In genomic region chr9:101035098-101035497, GRCh38 we compare ENCODE assay signal across 30 cellular contexts. TPM values are rescaled to one million over a fixed set of nuclear protein-coding genes. Genes with fewer than 3 reads are reported as not detected.
"Had no signal": no experiment of that assay in that cellular context is flagged by ENCODE, and none has a peak within 500 bp of the region (broad histone marks: within the 10 kb centered on the region; RNA-seq: fewer than 3 reads in every experiment).

No MANE protein-coding gene starts in this region.

- H3K27ac ChIP-seq: stomach, testis, thoracic aorta, thyroid gland, tibial artery, tibial nerve, transverse colon, upper lobe of left lung, upper lobe of right lung, uterus, vagina had no signal

- H3K4me3 Mint-ChIP-seq: stimulated activated effector memory CD8-positive, alpha-beta T cell treated with anti-CD3 and anti-CD28 coated beads, Interleukin-12 subunit alpha, Interleukin-12 subunit beta, amount 100 ng/mL, for 72 hours; stimulated activated memory B cell treated with anti-CD40 and anti-IgM and Interleukin-4, amounts not matched to agents 10 μg/mL and 1 μg/mL and 100 μg/mL, for 72 hours; stimulated activated naive B cell treated with anti-CD40 and anti-IgM and Interleukin-4, amounts not matched to agents 10 μg/mL and 1 μg/mL and 100 μg/mL, for 72 hours; stimulated activated naive CD8-positive, alpha-beta T cell treated with anti-CD3 and anti-CD28 coated beads, Interleukin-15, amount 100 ng/mL, for 72 hours; stimulated activated naive CD8-positive, alpha-beta T cell treated with anti-CD3 and anti-CD28 coated beads, Interleukin-15, Interleukin-2, amounts not matched to agents 100 ng/mL and 50 ng/mL, for 24 hours; type B pancreatic cell had no signal

- H3K9me3 ChIP-seq: stomach, testis, thoracic aorta, thyroid gland, tibial artery, tibial nerve, transverse colon, upper lobe of left lung, upper lobe of right lung, uterus, vagina had no signal

- H3K27me3 ChIP-seq: testis, thyroid gland, tibial artery, tibial nerve, upper lobe of left lung, uterus, vagina had no signal

- H3K9me3 Mint-ChIP-seq: stimulated activated memory B cell treated with anti-CD40 and anti-IgM and Interleukin-4, amounts not matched to agents 10 μg/mL and 1 μg/mL and 100 μg/mL, for 72 hours; stimulated activated naive CD8-positive, alpha-beta T cell treated with anti-CD3 and anti-CD28 coated beads, Interleukin-15, Interleukin-2, amounts not matched to agents 100 ng/mL and 50 ng/mL, for 24 hours; type B pancreatic cell had no signal

- H3K4me3 ChIP-seq: stomach, testis, thoracic aorta, thyroid gland, tibial artery, tibial nerve, transverse colon, upper lobe of left lung, upper lobe of right lung, uterus, vagina had no signal

- ATAC-seq: stimulated activated effector memory CD8-positive, alpha-beta T cell treated with anti-CD3 and anti-CD28 coated beads, Interleukin-12 subunit alpha, Interleukin-12 subunit beta, amount 100 ng/mL, for 72 hours; stimulated activated memory B cell treated with anti-CD40 and anti-IgM and Interleukin-4, amounts not matched to agents 10 μg/mL and 1 μg/mL and 100 μg/mL, for 72 hours; stimulated activated naive B cell treated with anti-CD40 and anti-IgM and Interleukin-4, amounts not matched to agents 10 μg/mL and 1 μg/mL and 100 μg/mL, for 72 hours; stimulated activated naive CD8-positive, alpha-beta T cell treated with anti-CD3 and anti-CD28 coated beads, Interleukin-15, amount 100 ng/mL, for 72 hours; stimulated activated naive CD8-positive, alpha-beta T cell treated with anti-CD3 and anti-CD28 coated beads, Interleukin-15, Interleukin-2, amounts not matched to agents 100 U/mL and 50 U/mL, for 24 hours; upper lobe of right lung had no signal

- H3K36me3 ChIP-seq: stomach, thoracic aorta, thyroid gland, tibial artery, tibial nerve, transverse colon, upper lobe of left lung, upper lobe of right lung, uterus, vagina had no signal

- DNase-seq: stimulated activated CD4-positive, alpha-beta T cell treated with anti-CD3 and anti-CD28 coated beads, Interleukin-2, amount 100 ng/mL, for 48 hours; stimulated activated CD4-positive, alpha-beta T cell treated with anti-CD3 and anti-CD28 coated beads, Interleukin-4, amount 100 ng/mL, for 1 hour; stimulated activated CD4-positive, alpha-beta T cell treated with anti-CD3 and anti-CD28 coated beads, Interleukin-4, amount 100 ng/mL, for 24 hours; stimulated activated CD4-positive, alpha-beta T cell treated with anti-CD3 and anti-CD28 coated beads, Interleukin-4, amount 100 ng/mL, for 4 hours; stimulated activated CD8-positive, alpha-beta memory T cell treated with anti-CD3 and anti-CD28 coated beads, Interleukin-4, amount 100 ng/mL, for 48 hours; stimulated activated naive B cell treated with anti-CD40 and anti-IgM and Interleukin-4, amounts not matched to agents 10 μg/mL and 1 μg/mL and 100 μg/mL, for 72 hours; stimulated activated naive CD4-positive, alpha-beta T cell; stimulated activated naive CD4-positive, alpha-beta T cell treated with Interleukin-2 at 50 U/mL for 16 hours; stimulated activated naive CD8-positive, alpha-beta T cell treated with anti-CD3 and anti-CD28 coated beads, Interleukin-15, amount 100 ng/mL, for 72 hours; stimulated activated naive CD8-positive, alpha-beta T cell treated with anti-CD3 and anti-CD28 coated beads, Interleukin-15, Interleukin-2, amounts not matched to agents 100 U/mL and 50 U/mL, for 24 hours; stomach; substantia nigra; testis; thyroid gland; tibial artery; transverse colon; trophoblast cell; upper lobe of left lung; upper lobe of right lung; uterus had no signal

- H3K27ac Mint-ChIP-seq: stimulated activated effector memory CD8-positive, alpha-beta T cell treated with anti-CD3 and anti-CD28 coated beads, Interleukin-12 subunit alpha, Interleukin-12 subunit beta, amount 100 ng/mL, for 72 hours; stimulated activated memory B cell treated with anti-CD40 and anti-IgM and Interleukin-4, amounts not matched to agents 10 μg/mL and 1 μg/mL and 100 μg/mL, for 72 hours; stimulated activated naive B cell treated with anti-CD40 and anti-IgM and Interleukin-4, amounts not matched to agents 10 μg/mL and 1 μg/mL and 100 μg/mL, for 72 hours; stimulated activated naive CD8-positive, alpha-beta T cell treated with anti-CD3 and anti-CD28 coated beads, Interleukin-15, amount 100 ng/mL, for 72 hours; stimulated activated naive CD8-positive, alpha-beta T cell treated with anti-CD3 and anti-CD28 coated beads, Interleukin-15, Interleukin-2, amounts not matched to agents 100 ng/mL and 50 ng/mL, for 24 hours; type B pancreatic cell had no signal

- FAIRE-seq: urothelium cell line had no signal

- H3K4me1 ChIP-seq: stomach, testis, thyroid gland, tibial artery, tibial nerve, transverse colon, upper lobe of left lung, upper lobe of right lung, uterus, vagina had no signal

- H3K36me3 Mint-ChIP-seq: stimulated activated effector memory CD8-positive, alpha-beta T cell treated with anti-CD3 and anti-CD28 coated beads, Interleukin-12 subunit alpha, Interleukin-12 subunit beta, amount 100 ng/mL, for 72 hours; stimulated activated memory B cell treated with anti-CD40 and anti-IgM and Interleukin-4, amounts not matched to agents 10 μg/mL and 1 μg/mL and 100 μg/mL, for 72 hours; type B pancreatic cell had no signal

- H3K4me1 Mint-ChIP-seq: stimulated activated effector memory CD8-positive, alpha-beta T cell treated with anti-CD3 and anti-CD28 coated beads, Interleukin-12 subunit alpha, Interleukin-12 subunit beta, amount 100 ng/mL, for 72 hours; stimulated activated memory B cell treated with anti-CD40 and anti-IgM and Interleukin-4, amounts not matched to agents 10 μg/mL and 1 μg/mL and 100 μg/mL, for 72 hours; stimulated activated naive B cell treated with anti-CD40 and anti-IgM and Interleukin-4, amounts not matched to agents 10 μg/mL and 1 μg/mL and 100 μg/mL, for 72 hours; stimulated activated naive CD8-positive, alpha-beta T cell treated with anti-CD3 and anti-CD28 coated beads, Interleukin-15, amount 100 ng/mL, for 72 hours had no signal

RNA-seq across cellular contexts. Expression of gene PLPPR1, which starts 6.6 kb away (rescaled TPM):
- total RNA-seq: subcutaneous adipose tissue, thoracic aorta, ureter, vagina had no signal
